Comparison of ENCODE assay signal across 28 cellular contexts in the genomic region with DNA sequence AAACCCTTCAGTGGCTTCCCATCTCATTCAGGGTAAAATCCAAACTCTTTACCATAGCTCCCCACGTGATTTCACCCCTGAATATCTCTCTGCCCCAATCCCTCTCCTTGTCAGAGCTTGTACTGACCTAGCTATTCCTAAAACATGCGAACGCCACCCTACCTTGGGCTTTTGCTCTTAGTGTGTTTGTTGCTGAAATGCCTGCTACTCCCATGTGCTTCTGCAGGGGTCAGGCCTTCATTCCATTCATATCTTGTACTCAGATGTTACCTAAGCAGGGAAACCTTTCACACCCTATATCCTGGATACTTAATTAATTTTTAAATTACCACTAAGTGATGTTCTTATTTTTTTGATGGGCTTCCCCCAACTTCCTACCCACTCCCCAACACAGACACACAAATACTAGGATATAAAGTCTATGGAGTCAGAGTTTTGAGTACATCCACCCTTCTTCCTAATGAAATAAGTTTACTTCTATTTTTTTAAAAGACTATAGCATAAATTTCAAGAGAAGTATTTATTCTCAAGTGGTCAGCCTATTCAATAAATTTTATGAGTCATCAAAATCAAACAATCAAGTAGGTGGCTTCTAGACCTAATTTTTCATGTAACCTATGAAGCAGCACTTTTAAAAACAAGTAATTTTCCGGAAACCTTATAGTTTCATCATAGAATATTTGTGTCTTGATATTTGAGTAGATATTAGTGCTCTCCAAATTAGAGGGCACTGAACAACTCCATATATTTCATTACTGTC.
DNase-seq lines count a peak whose midpoint lies in the region; ATAC-seq, FAIRE-seq and TF ChIP-seq lines count a peak whose summit lies in the region.
"Had no signal": no experiment of that assay in that cellular context is flagged by ENCODE, and none has a peak within 500 bp of the region (broad histone marks: within the 10 kb centered on the region; RNA-seq: fewer than 3 reads in every experiment).

No MANE protein-coding gene starts in this region.

- H3K9ac ChIP-seq in IMR-90 (ENCODE audit: low read depth, low read length) (no peak overlapping the region), astrocyte (ENCODE audit: low read length) (no peak overlapping the region)
- H3K9ac ChIP-seq: BLaER1 treated with 17β-estradiol and CSF1 and Interleukin-3, amounts not matched to agents 10 nM and 100 nM had no signal

- CTCF ChIA-PET in A549 (lab: Yijun Ruan, JAX): interaction anchor here (0.6 kb wide), 1 partner anchor 32 kb away, joined by 3 read pairs; no protein-coding TSS in a partner anchor
- CTCF ChIA-PET in IMR-90 (lab: Yijun Ruan, JAX): no interaction called here
- CTCF ChIA-PET in activated CD4-positive, alpha-beta T cell treated with anti-CD3 and anti-CD28 coated beads for 36 hours (lab: Charles Lee): interaction anchor here (0.6 to 1.7 kb wide), 3 partner anchors 8 to 487 kb away, joined by 3 to 6 read pairs (median 3); no protein-coding TSS in a partner anchor

- H4K5ac ChIP-seq in IMR-90 (ENCODE audit: low read depth, low read length): peak overlapping the region; percentile 24; the same call in 1 of the 2 replicates

- peak overlapping the region in 1 of 2 experiments; percentile 48; a peak in 1 of 6 replicates for H3K27ac ChIP-seq in A549
- H3K27ac ChIP-seq in IMR-90 (ENCODE audit: insufficient read depth, low read length): peak overlapping the region; percentile 68; the same call in 1 of the 2 replicates
- H3K27ac ChIP-seq in astrocyte (ENCODE audit: low read depth, low read length): no peak overlapping the region
- H3K27ac ChIP-seq: BLaER1 treated with 17β-estradiol and CSF1 and Interleukin-3, amounts not matched to agents 10 nM and 100 nM; ovary; sigmoid colon; thyroid gland had no signal

- WGBS in A549 (ENCODE audit: missing lambda C conversion rate): 82% methylated on average over 4 of the region's 4 CpGs
- no CpG with 5 or more reads among the region's 4 CpGs for WGBS in IMR-90 (ENCODE audit: extremely low coverage in 2 of 2, insufficient read length in 1 of 2), 2 experiments

- peak overlapping the region; percentile 58; the same call in 1 of the 2 replicates for H4K91ac ChIP-seq in IMR-90 (ENCODE audit: insufficient read depth, low read depth, low read length)

- POLR2A ChIA-PET in A549 (lab: Yijun Ruan, JAX): no interaction called here
- POLR2A ChIA-PET in IMR-90 (lab: Charles Lee; ENCODE audit: unreplicated experiment): no interaction called here
- POLR2A ChIA-PET in activated CD4-positive, alpha-beta T cell treated with anti-CD3 and anti-CD28 coated beads for 36 hours (lab: Charles Lee): no interaction called here

- no peak overlapping the region for H2AK9ac ChIP-seq in IMR-90 (replicated peaks; ENCODE audit: low read depth, low read length, poor library complexity)

- H3K9me1 ChIP-seq in IMR-90 (ENCODE audit: insufficient read depth, low read length): peaks cover 9% of the 10 kb centered on the region

- no peak for TF ChIP-seq POLR2A in A549 (IDR thresholded peaks at IDR 0.05; ENCODE audit: low read length)
- TF ChIP-seq POLR2A in IMR-90 (IDR thresholded peaks at IDR 0.05; ENCODE audit: low read depth, low read length): no peak

- H2AFZ ChIP-seq in IMR-90 (replicated peaks; ENCODE audit: low read length, poor library complexity) (no peak overlapping the region), astrocyte (ENCODE audit: low read depth, low read length) (no peak overlapping the region)

- H4K8ac ChIP-seq in IMR-90 (ENCODE audit: low read depth in 2 of 2, low read length in 2 of 2): 0 out of 4 replicates have a peak overlapping the region, but pooled peaks of 1 of the 2 experiments have one; percentile 1

- H3K27me3 ChIP-seq in IMR-90 (ENCODE audit: control insufficient read depth, insufficient read depth, low read length) (no peaks in the 10 kb centered on the region), astrocyte (ENCODE audit: insufficient read depth, low read length) (no peaks in the 10 kb centered on the region)
- H3K27me3 ChIP-seq: BLaER1 treated with 17β-estradiol and CSF1 and Interleukin-3, amounts not matched to agents 10 nM and 100 nM; ovary; sigmoid colon; thyroid gland had no signal

- H3K36me3 ChIP-seq in IMR-90 (ENCODE audit: control insufficient read depth, insufficient read depth, low read length) (no peaks in the 10 kb centered on the region), astrocyte (ENCODE audit: insufficient read depth, low read length) (no peaks in the 10 kb centered on the region)
- H3K36me3 ChIP-seq: HAP-1, ovary, sigmoid colon, thyroid gland had no signal

- no peaks in the 10 kb centered on the region for H3K27me3 Mint-ChIP-seq in astrocyte (ENCODE audit: low read depth, unreplicated experiment)
- no peaks in the 10 kb centered on the region for H3K27me3 Mint-ChIP-seq in activated CD4-positive, alpha-beta T cell treated with anti-CD3 and anti-CD28 coated beads for 36 hours
- H3K27me3 Mint-ChIP-seq: naive thymus-derived CD8-positive, alpha-beta T cell; stimulated activated naive CD8-positive, alpha-beta T cell treated with anti-CD3 and anti-CD28 coated beads, Interleukin-15, amount 100 ng/mL, for 72 hours had no signal

- H3K4me3 Mint-ChIP-seq in astrocyte (ENCODE audit: unreplicated experiment): no peak overlapping the region
- H3K4me3 Mint-ChIP-seq in activated CD4-positive, alpha-beta T cell treated with anti-CD3 and anti-CD28 coated beads for 36 hours: no peak overlapping the region
- H3K4me3 Mint-ChIP-seq: mesothelial cell of epicardium; naive thymus-derived CD8-positive, alpha-beta T cell; stimulated activated naive CD8-positive, alpha-beta T cell treated with anti-CD3 and anti-CD28 coated beads, Interleukin-15, amount 100 ng/mL, for 72 hours; T-helper 1 cell treated with Interleukin-12 subunit alpha and Interleukin-12 subunit beta and Interleukin-4 antibody, amounts not matched to agents 30 μg/mL and 1 μg/mL, for 36 hours had no signal

- H3K36me3 Mint-ChIP-seq in astrocyte (ENCODE audit: low read depth, unreplicated experiment): peaks cover 3% of the 10 kb centered on the region
- H3K36me3 Mint-ChIP-seq in activated CD4-positive, alpha-beta T cell treated with anti-CD3 and anti-CD28 coated beads for 36 hours (ENCODE audit: low read depth): no peaks in the 10 kb centered on the region
- H3K36me3 Mint-ChIP-seq: mesothelial cell of epicardium had no signal

- peak overlapping the region; percentile 80 for H3K4ac ChIP-seq in IMR-90 (ENCODE audit: low read depth, low read length)

- no peak overlapping the region; the same call in 1 of the 2 replicates for H3K56ac ChIP-seq in IMR-90 (ENCODE audit: extremely low read depth, insufficient read depth, low read length)

- peak overlapping the region; percentile 75; the same call in 1 of the 2 replicates for H2BK20ac ChIP-seq in IMR-90 (ENCODE audit: low read depth, low read length)

- peaks cover 6% of the 10 kb centered on the region; the same call in 1 of the 2 replicates for H4K20me1 ChIP-seq in IMR-90 (ENCODE audit: insufficient read depth, low read length)
- H4K20me1 ChIP-seq in astrocyte (ENCODE audit: insufficient read depth, low read length): no peaks in the 10 kb centered on the region

- peak overlapping the region; percentile 87 for H2AK5ac ChIP-seq in IMR-90 (ENCODE audit: low read depth, low read length)

- intact Hi-C loops in IMR-90 (cut with micrococcal nuclease): no loop called here
- intact Hi-C loops in activated CD4-positive, alpha-beta T cell treated with anti-CD3 and anti-CD28 coated beads for 36 hours (cut with DNase I, micrococcal nuclease): no loop called here

- H3K23ac ChIP-seq in IMR-90 (ENCODE audit: low read depth, low read length): peak overlapping the region; percentile 87

- H3K27ac Mint-ChIP-seq in astrocyte (ENCODE audit: unreplicated experiment): peak overlapping the region; percentile 16
- H3K27ac Mint-ChIP-seq in activated CD4-positive, alpha-beta T cell treated with anti-CD3 and anti-CD28 coated beads for 36 hours: no peak overlapping the region
- H3K27ac Mint-ChIP-seq: mesothelial cell of epicardium; naive thymus-derived CD8-positive, alpha-beta T cell; T-helper 1 cell treated with Interleukin-12 subunit alpha and Interleukin-12 subunit beta and Interleukin-4 antibody, amounts not matched to agents 30 μg/mL and 1 μg/mL, for 36 hours had no signal

- peaks cover 19% of the 10 kb centered on the region for H3K79me2 ChIP-seq in astrocyte (ENCODE audit: insufficient read depth, low read length)

- H2BK120ac ChIP-seq in IMR-90 (ENCODE audit: low read depth, low read length): peak overlapping the region; percentile 74

- DNase-seq in A549 (ENCODE audit: low read depth in 1 of 2, low spot score in 1 of 2) (no peak), IMR-90 (no peak), astrocyte (ENCODE audit: low read depth) (no peak), iPS-NIHi7 (ENCODE audit: extremely low spot score) (peak; percentile 43), GM13977 (ENCODE audit: low spot score) (no peak), dedifferentiated amniotic fluid mesenchymal stem cell (ENCODE audit: extremely low spot score) (no peak)
- no peak for DNase-seq in activated CD4-positive, alpha-beta T cell treated with anti-CD3 and anti-CD28 coated beads for 36 hours
- DNase-seq: activated CD4-positive, alpha-beta T cell treated with anti-CD3 and anti-CD28 coated beads for 48 hours; activated naive CD4-positive, alpha-beta T cell treated with anti-CD3 and anti-CD28 coated beads, Interleukin-2, amount 50 U/mL, for 16 hours; activated T-cell treated with anti-CD3 and anti-CD28 coated beads, Interleukin-2, amount 50 U/mL, for 48 hours; caudate nucleus; dermis blood vessel endothelial cell; glutamatergic neuron; KBM-7; naive thymus-derived CD8-positive, alpha-beta T cell; NCI-H146; NCI-H2171; NCI-H524 treated with DMSO at 0.1 percent for 48 hours; ovary; sigmoid colon; stimulated activated naive CD8-positive, alpha-beta T cell treated with anti-CD3 and anti-CD28 coated beads, Interleukin-15, amount 100 ng/mL, for 72 hours; thyroid gland had no signal

- no TSS peak for BruUV-seq in IMR-90 (replicated peaks; lab: Mats Ljungman, UMichigan)

- H2BK5ac ChIP-seq in IMR-90 (ENCODE audit: low read depth, low read length, poor library complexity, severe bottlenecking): peak overlapping the region; percentile 74

- dilution Hi-C loops in IMR-90 (cut with HindIII; ENCODE audit: low sequenced_read_pairs, unreplicated experiment): no loop called here

- peaks cover 49% of the 10 kb centered on the region for H3K4me1 Mint-ChIP-seq in astrocyte (ENCODE audit: low read depth, unreplicated experiment)
- peaks cover 16% of the 10 kb centered on the region for H3K4me1 Mint-ChIP-seq in activated CD4-positive, alpha-beta T cell treated with anti-CD3 and anti-CD28 coated beads for 36 hours
- H3K4me1 Mint-ChIP-seq: stimulated activated naive CD8-positive, alpha-beta T cell treated with anti-CD3 and anti-CD28 coated beads, Interleukin-15, amount 100 ng/mL, for 72 hours had no signal

- H3K4me1 ChIP-seq in A549 (peaks cover 57% of the 10 kb centered on the region), IMR-90 (ENCODE audit: control insufficient read depth, insufficient read depth, low read length) (peaks cover 18% of the 10 kb centered on the region), astrocyte (ENCODE audit: insufficient read depth, low read length) (peaks cover 29% of the 10 kb centered on the region)
- H3K4me1 ChIP-seq: HAP-1, thyroid gland had no signal

- H3K14ac ChIP-seq in IMR-90 (replicated peaks; ENCODE audit: low read depth, low read length): peak overlapping the region; percentile 65; the same call in 1 of the 2 replicates

- TF ChIP-seq EP300 in A549 (IDR thresholded peaks at IDR 0.05): no peak

- in situ Hi-C loops in IMR-90 (cut with MboI; ENCODE audit: low sequenced_read_pairs): no loop called here
- in situ Hi-C loops in GM13977 (cut with MboI; ENCODE audit: low pct_unique_long_range_greater_than_20kb, low sequenced_read_pairs, unreplicated experiment): no loop called here

- H3K4me3 ChIP-seq in A549 (no peak overlapping the region), IMR-90 (ENCODE audit: insufficient read depth, low read depth, low read length) (no peak overlapping the region), astrocyte (ENCODE audit: insufficient read depth, low read depth, low read length) (no peak overlapping the region)
- H3K4me3 ChIP-seq: BLaER1 treated with 17β-estradiol and CSF1 and Interleukin-3, amounts not matched to agents 10 nM and 100 nM; HAP-1; ovary; sigmoid colon; thyroid gland had no signal

- no peak for TF ChIP-seq CTCF in A549 (IDR thresholded peaks at IDR 0.05)
- no peak for TF ChIP-seq CTCF in IMR-90 (conservative IDR thresholded peaks at IDR 0.05; ENCODE audit: low read depth, low read length)
- TF ChIP-seq CTCF in astrocyte (IDR thresholded peaks at IDR 0.05; ENCODE audit: insufficient read depth, low read depth, low read length): no peak
- TF ChIP-seq CTCF in GM13977 (IDR thresholded peaks at IDR 0.05; ENCODE audit: extremely low read depth, insufficient read depth, missing control alignments): no peak

- no peak for TF ChIP-seq RAD21 in A549 (conservative IDR thresholded peaks at IDR 0.05 in 1 of 2, IDR thresholded peaks at IDR 0.05 in 1 of 2)
- TF ChIP-seq RAD21 in IMR-90 (IDR thresholded peaks at IDR 0.05; ENCODE audit: low read length): no peak

- peak overlapping the region; percentile 17; the same call in 1 of the 2 replicates for H3K18ac ChIP-seq in IMR-90 (ENCODE audit: low read depth, low read length)

- H2BK15ac ChIP-seq in IMR-90 (ENCODE audit: low read depth, low read length): peak overlapping the region; percentile 11; the same call in 1 of the 3 replicates

- H3K9me3 ChIP-seq in A549: no peaks in the 10 kb centered on the region
- no peaks in the 10 kb centered on the region for H3K9me3 ChIP-seq in IMR-90 (ENCODE audit: control insufficient read depth, insufficient read depth, low read length)
- H3K9me3 ChIP-seq in astrocyte (ENCODE audit: insufficient read depth, low read depth, low read length): no peaks in the 10 kb centered on the region
- H3K9me3 ChIP-seq: HAP-1, ovary, sigmoid colon, thyroid gland had no signal

- peak overlapping the region; percentile 34 for H3K4me2 ChIP-seq in A549
- H3K4me2 ChIP-seq in IMR-90 (ENCODE audit: low read depth, low read length): no peak overlapping the region
- no peak overlapping the region for H3K4me2 ChIP-seq in astrocyte (ENCODE audit: low read length)
- H3K4me2 ChIP-seq: BLaER1 treated with 17β-estradiol and CSF1 and Interleukin-3, amounts not matched to agents 10 nM and 100 nM had no signal

- ATAC-seq in A549 (no peak), IMR-90 (ENCODE audit: low read depth) (no peak), HG03520 (IDR thresholded peaks at IDR 0.05; ENCODE audit: unreplicated experiment) (no peak)
- no peak for ATAC-seq in activated CD4-positive, alpha-beta T cell treated with anti-CD3 and anti-CD28 coated beads for 36 hours
- ATAC-seq: naive thymus-derived CD8-positive, alpha-beta T cell; stimulated activated naive CD8-positive, alpha-beta T cell treated with anti-CD3 and anti-CD28 coated beads, Interleukin-15, amount 100 ng/mL, for 72 hours had no signal

- no peaks in the 10 kb centered on the region for H3K9me3 Mint-ChIP-seq in astrocyte (ENCODE audit: unreplicated experiment)
- H3K9me3 Mint-ChIP-seq in activated CD4-positive, alpha-beta T cell treated with anti-CD3 and anti-CD28 coated beads for 36 hours (ENCODE audit: low read depth): no peaks in the 10 kb centered on the region
- H3K9me3 Mint-ChIP-seq: mesothelial cell of epicardium; naive thymus-derived CD8-positive, alpha-beta T cell; stimulated activated naive CD8-positive, alpha-beta T cell treated with anti-CD3 and anti-CD28 coated beads, Interleukin-15, amount 100 ng/mL, for 72 hours; T-helper 1 cell treated with Interleukin-12 subunit alpha and Interleukin-12 subunit beta and Interleukin-4 antibody, amounts not matched to agents 30 μg/mL and 1 μg/mL, for 36 hours had no signal

- H3K79me1 ChIP-seq in IMR-90 (ENCODE audit: low read depth in 1 of 2, low read length in 2 of 2): peaks cover 29 to 56% of the 10 kb centered on the region in 2 experiments

- FAIRE-seq in A549 (lab: Jason Lieb, UNC) (no peak), astrocyte (lab: Jason Lieb, UNC) (no peak)
- FAIRE-seq: GM12891 had no signal
